In the genomic region with DNA sequence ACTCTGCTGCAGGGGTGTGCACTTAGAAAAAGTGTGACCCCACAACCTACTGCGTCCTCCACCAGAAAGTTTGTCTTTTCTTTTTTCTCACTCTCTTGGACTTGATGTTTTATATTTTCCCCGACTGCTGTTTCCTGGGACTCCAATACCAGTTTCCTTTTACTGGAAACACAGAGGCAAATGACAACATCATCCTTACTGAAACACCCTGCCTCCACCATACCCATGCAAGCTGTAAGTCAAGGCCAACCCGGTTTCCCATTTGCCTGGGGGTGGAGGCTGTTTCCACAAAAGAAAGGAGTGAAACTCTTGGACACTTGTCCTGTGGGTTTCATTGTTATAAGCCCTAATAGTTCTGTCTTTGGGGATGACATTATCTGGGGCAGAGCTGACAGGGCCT, we compare ENCODE assay signal across 16 cellular contexts.
DNase-seq lines count a peak whose midpoint lies in the region; ATAC-seq, FAIRE-seq and TF ChIP-seq lines count a peak whose summit lies in the region.
"Had no signal": no experiment of that assay in that cellular context is flagged by ENCODE, and none has a peak within 500 bp of the region (broad histone marks: within the 10 kb centered on the region; RNA-seq: fewer than 3 reads in every experiment).

No MANE protein-coding gene starts in this region.

- BruUV-seq in HepG2 (replicated peaks; lab: Mats Ljungman, UMichigan) (no TSS peak), PC-9 (replicated peaks; lab: Mats Ljungman, UMichigan) (no TSS peak)

- H3K27ac ChIP-seq in liver (ENCODE audit: low read depth in 1 of 2, low read length in 2 of 2), result peak overlapping the region; percentile 74 to 81
- no peak overlapping the region for H3K27ac ChIP-seq in HepG2 (ENCODE audit: extremely low read length, insufficient read depth, low read length)
- no peak overlapping the region for H3K27ac ChIP-seq in PC-9
- H3K27ac ChIP-seq: 22Rv1 had no signal

- intact Hi-C loops in HepG2 (cut with micrococcal nuclease; ENCODE audit: unreplicated experiment) (no loop called here), PC-9 (cut with micrococcal nuclease; ENCODE audit: unreplicated experiment) (no loop called here)
- intact Hi-C loops in dendritic cell treated with granulocyte-macrophage colony-stimulating factor and Interleukin-4, amounts not matched to agents 40 ng/mL and 50 ng/mL, for 4 days (cut with micrococcal nuclease), result loop anchor here (5.0 to 10.0 kb wide), 2 partner anchors 138 to 715 kb away; a partner anchor contains a TSS

- H4K20me1 ChIP-seq in HepG2 (ENCODE audit: insufficient read depth, low read length) (no peaks in the 10 kb centered on the region), PC-9 (ENCODE audit: insufficient read depth) (no peaks in the 10 kb centered on the region)
- H4K20me1 ChIP-seq: BLaER1 treated with 17β-estradiol and CSF1 and Interleukin-3, amounts not matched to agents 10 nM and 100 nM had no signal

- TF ChIP-seq POLR2A in HepG2 (IDR thresholded peaks at IDR 0.05; ENCODE audit: insufficient read depth in 1 of 2, low read depth in 2 of 2, low read length in 2 of 2), result no peak

- H3K36me3 ChIP-seq in liver (ENCODE audit: control insufficient read depth in 4 of 4, insufficient read depth in 3 of 4, low read depth in 1 of 4, low read length in 3 of 4) (no peaks in the 10 kb centered on the region), HepG2 (replicated peaks in 1 of 2; ENCODE audit: control insufficient read depth in 1 of 2, insufficient read depth in 2 of 2, low read length in 2 of 2) (no peaks in the 10 kb centered on the region), PC-9 (ENCODE audit: low read depth) (no peaks in the 10 kb centered on the region)
- H3K36me3 ChIP-seq: BLaER1 treated with 17β-estradiol and CSF1 and Interleukin-3, amounts not matched to agents 10 nM and 100 nM had no signal

- TF ChIP-seq RAD21 in liver (IDR thresholded peaks at IDR 0.05) (peak in 1 of 2 donors; percentile 17), HepG2 (CRISPR knock-in tag; IDR thresholded peaks at IDR 0.05) (no peak)

- H3K4me1 ChIP-seq in liver (ENCODE audit: control insufficient read depth in 4 of 4, insufficient read depth in 4 of 4, low read length in 3 of 4) (peaks cover 11 to 79% (median 43%) of the 10 kb centered on the region in 4 donors), HepG2 (ENCODE audit: insufficient read depth, low read length) (no peaks in the 10 kb centered on the region), PC-9 (replicated peaks; ENCODE audit: insufficient read depth) (peaks cover 12% of the 10 kb centered on the region)

- in situ Hi-C loops in HepG2 (cut with HindIII; ENCODE audit: extremely low pct_ligation_motif_present, low pct_unique_long_range_greater_than_20kb), result loop anchor here (10.0 kb wide), 1 partner anchor 115 kb away; a partner anchor contains a TSS

- peak overlapping the region; percentile 52 for H3K4me3 Mint-ChIP-seq in dendritic cell treated with granulocyte-macrophage colony-stimulating factor and Interleukin-4, amounts not matched to agents 40 ng/mL and 50 ng/mL, for 4 days
- H3K4me3 Mint-ChIP-seq in naive B cell, result peak overlapping the region in 7 of 8 donors; percentile 47 to 87 (median 69)
- H3K4me3 Mint-ChIP-seq in activated T-cell treated with anti-CD3 and anti-CD28 coated beads, Interleukin-2, amount 50 U/mL, for 72 hours, result no peak overlapping the region
- H3K4me3 Mint-ChIP-seq: CD4-positive, alpha-beta T cell; GM23338 had no signal

- CTCF ChIA-PET in HepG2 (lab: Yijun Ruan, JAX; ENCODE audit: low intra/inter-chr PET ratio, low total read pairs) (no interaction called here), PC-9 (lab: Charles Lee) (no interaction called here)

- H3K9me3 ChIP-seq in liver (ENCODE audit: control insufficient read depth in 4 of 4, low read length in 3 of 4) (no peaks in the 10 kb centered on the region), HepG2 (ENCODE audit: low read length) (no peaks in the 10 kb centered on the region), PC-9 (ENCODE audit: insufficient read depth, low read depth) (peaks cover 8% of the 10 kb centered on the region; the same call in 1 of the 2 replicates)

- DNase-seq in HepG2 (ENCODE audit: low spot score) (no peak), naive B cell (no peak), PC-9 (no peak), NCI-H524 treated with DMSO at 0.1 percent for 48 hours (lab: John Stamatoyannopoulos, UW) (no peak)
- DNase-seq in activated T-cell treated with anti-CD3 and anti-CD28 coated beads, Interleukin-2, amount 50 U/mL, for 72 hours, result no peak
- DNase-seq: AML-193; Calu3; CD4-positive, alpha-beta T cell; DMS 273 treated with DMSO at 0.1 percent for 48 hours; H7; IMR-90 had no signal

- H3K9ac ChIP-seq in liver (ENCODE audit: low read depth in 1 of 2, low read length in 2 of 2) (no peak overlapping the region), HepG2 (ENCODE audit: insufficient read depth, low read depth, low read length) (no peak overlapping the region)
- H3K9ac ChIP-seq: BLaER1 treated with 17β-estradiol and CSF1 and Interleukin-3, amounts not matched to agents 10 nM and 100 nM had no signal

- no peaks in the 10 kb centered on the region for H3K9me2 ChIP-seq in PC-9 (ENCODE audit: insufficient read depth)

- 31% methylated on average over 3 of the region's 3 CpGs for WGBS in liver
- 5% methylated on average over 3 of the region's 3 CpGs for WGBS in HepG2 (ENCODE audit: low lambda C conversion rate)

- H2AFZ ChIP-seq in HepG2 (ENCODE audit: low read length) (no peak overlapping the region), PC-9 (no peak overlapping the region)
- H2AFZ ChIP-seq: GM23338 had no signal

- H3K27me3 ChIP-seq in liver (ENCODE audit: control insufficient read depth in 4 of 4, insufficient read depth in 4 of 4, low read length in 3 of 4), result no peaks in the 10 kb centered on the region
- H3K27me3 ChIP-seq in HepG2 (ENCODE audit: control insufficient read depth in 1 of 2, insufficient read depth in 2 of 2, low read length in 2 of 2), result no peaks in the 10 kb centered on the region
- H3K27me3 ChIP-seq in PC-9 (ENCODE audit: insufficient read depth, low read depth), result no peaks in the 10 kb centered on the region

- no peaks in the 10 kb centered on the region for H3K79me2 ChIP-seq in HepG2 (ENCODE audit: insufficient read depth, low read length)
- no peaks in the 10 kb centered on the region for H3K79me2 ChIP-seq in PC-9 (ENCODE audit: low read depth)

- no peak for FAIRE-seq in HepG2 (lab: Jason Lieb, UNC)

- TF ChIP-seq CTCF in liver (IDR thresholded peaks at IDR 0.05; ENCODE audit: low read depth, low read length, missing input control) (no peak), HepG2 (CRISPR knock-in tag; IDR thresholded peaks at IDR 0.05) (no peak), PC-9 (conservative IDR thresholded peaks at IDR 0.05) (no peak)

- TF ChIP-seq EP300 in HepG2 (IDR thresholded peaks at IDR 0.05; ENCODE audit: low read depth in 2 of 2, low read length in 2 of 2) (no peak), HepG2 (CRISPR knock-in tag; IDR thresholded peaks at IDR 0.05; ENCODE audit: borderline replicate concordance) (no peak)

- no peaks in the 10 kb centered on the region for H3K36me3 Mint-ChIP-seq in dendritic cell treated with granulocyte-macrophage colony-stimulating factor and Interleukin-4, amounts not matched to agents 40 ng/mL and 50 ng/mL, for 4 days (ENCODE audit: low read depth)
- no peaks in the 10 kb centered on the region for H3K36me3 Mint-ChIP-seq in naive B cell
- H3K36me3 Mint-ChIP-seq in activated T-cell treated with anti-CD3 and anti-CD28 coated beads, Interleukin-2, amount 50 U/mL, for 72 hours (ENCODE audit: insufficient read depth in 2 of 2), result no peaks in the 10 kb centered on the region

- peaks cover 2% of the 10 kb centered on the region for H3K27me3 Mint-ChIP-seq in dendritic cell treated with granulocyte-macrophage colony-stimulating factor and Interleukin-4, amounts not matched to agents 40 ng/mL and 50 ng/mL, for 4 days
- no peaks in the 10 kb centered on the region for H3K27me3 Mint-ChIP-seq in naive B cell
- H3K27me3 Mint-ChIP-seq in activated T-cell treated with anti-CD3 and anti-CD28 coated beads, Interleukin-2, amount 50 U/mL, for 72 hours (ENCODE audit: low read depth), result peaks cover 27% of the 10 kb centered on the region

- H3K9me3 Mint-ChIP-seq in dendritic cell treated with granulocyte-macrophage colony-stimulating factor and Interleukin-4, amounts not matched to agents 40 ng/mL and 50 ng/mL, for 4 days, result no peaks in the 10 kb centered on the region
- H3K9me3 Mint-ChIP-seq in naive B cell, result peaks cover 0 to 11% (median 0%) of the 10 kb centered on the region in 7 donors
- H3K9me3 Mint-ChIP-seq in activated T-cell treated with anti-CD3 and anti-CD28 coated beads, Interleukin-2, amount 50 U/mL, for 72 hours, result peaks cover 0 to 3% of the 10 kb centered on the region in 2 donors
- H3K9me3 Mint-ChIP-seq: CD4-positive, alpha-beta T cell had no signal

- peak overlapping the region; percentile 80 for H3K27ac Mint-ChIP-seq in dendritic cell treated with granulocyte-macrophage colony-stimulating factor and Interleukin-4, amounts not matched to agents 40 ng/mL and 50 ng/mL, for 4 days
- peak overlapping the region in 5 of 6 donors; percentile 34 to 93 (median 74) for H3K27ac Mint-ChIP-seq in naive B cell
- H3K27ac Mint-ChIP-seq in activated T-cell treated with anti-CD3 and anti-CD28 coated beads, Interleukin-2, amount 50 U/mL, for 72 hours, result no peak overlapping the region
- H3K27ac Mint-ChIP-seq: CD4-positive, alpha-beta T cell; GM23338 had no signal

- H3K4me2 ChIP-seq in HepG2 (ENCODE audit: low read depth, low read length) (no peak overlapping the region), PC-9 (no peak overlapping the region)
- H3K4me2 ChIP-seq: GM23338 had no signal

- POLR2A ChIA-PET in HepG2 (lab: Yijun Ruan, JAX) (no interaction called here), PC-9 (lab: Charles Lee; ENCODE audit: unreplicated experiment) (no interaction called here)

- no peaks in the 10 kb centered on the region for H3F3A ChIP-seq in PC-9 (ENCODE audit: insufficient read depth, low read depth)

- ATAC-seq in HepG2 (no peak), naive B cell (ENCODE audit: low read depth in 2 of 2) (no peak)
- ATAC-seq in activated T-cell treated with anti-CD3 and anti-CD28 coated beads, Interleukin-2, amount 50 U/mL, for 72 hours (replicated peaks in 1 of 2), result no peak
- ATAC-seq: GM23338 had no signal

- peak overlapping the region in 1 of 3 donors; percentile 2 for H3K4me3 ChIP-seq in liver (ENCODE audit: low read depth in 1 of 3, low read length in 3 of 3)
- no peak overlapping the region for H3K4me3 ChIP-seq in HepG2 (replicated peaks in 1 of 3; ENCODE audit: insufficient read depth in 1 of 3, low read depth in 2 of 3, low read length in 3 of 3)
- H3K4me3 ChIP-seq in PC-9, result no peak overlapping the region
- H3K4me3 ChIP-seq: BLaER1 treated with 17β-estradiol and CSF1 and Interleukin-3, amounts not matched to agents 10 nM and 100 nM; GM23338 had no signal

- H3K4me1 Mint-ChIP-seq in dendritic cell treated with granulocyte-macrophage colony-stimulating factor and Interleukin-4, amounts not matched to agents 40 ng/mL and 50 ng/mL, for 4 days (ENCODE audit: low read depth), result peaks cover 30% of the 10 kb centered on the region
- H3K4me1 Mint-ChIP-seq in naive B cell, result peaks cover 40 to 59% (median 42%) of the 10 kb centered on the region in 3 donors
- H3K4me1 Mint-ChIP-seq in activated T-cell treated with anti-CD3 and anti-CD28 coated beads, Interleukin-2, amount 50 U/mL, for 72 hours (ENCODE audit: low read depth), result peaks cover 2% of the 10 kb centered on the region
- H3K4me1 Mint-ChIP-seq: GM23338 had no signal

TF ChIP-seq in HepG2, 621 proteins besides CTCF, POLR2A, EP300 and RAD21 (continues in another document):
- TF ChIP-seq ZSCAN29 (CRISPR knock-in tag; conservative IDR thresholded peaks at IDR 0.05) (no peak), KLF6 (CRISPR knock-in tag; IDR thresholded peaks at IDR 0.05) (no peak)

Comparison
In these comparisons a context has a peak if more than half of its experiments do, and no peak if none do; other contexts are left out.
1. H3K27ac ChIP-seq: peak in liver (2 of 2); none in HepG2 (single experiment) and PC-9 (single experiment).
2. H3K4me3 Mint-ChIP-seq: peak in dendritic cell treated with granulocyte-macrophage colony-stimulating factor and Interleukin-4, amounts not matched to agents 40 ng/mL and 50 ng/mL, for 4 days (single experiment) and naive B cell (7 of 8); none in activated T-cell treated with anti-CD3 and anti-CD28 coated beads, Interleukin-2, amount 50 U/mL, for 72 hours (0 of 2).